In genomic region chr1:36463404-36463772, GRCh38 we compare ENCODE assay signal across 8 cellular contexts. TPM values are rescaled to one million over a fixed set of nuclear protein-coding genes. Genes with fewer than 3 reads are reported as not detected.
DNase-seq lines count a peak whose midpoint lies in the region; ATAC-seq and TF ChIP-seq lines count a peak whose summit lies in the region.

No MANE protein-coding gene starts in this region.

- H3K27ac Mint-ChIP-seq in memory B cell, result peak overlapping the region; percentile 89

- H3K9me3 Mint-ChIP-seq in memory B cell, result no peaks in the 10 kb centered on the region

- H3K4me1 ChIP-seq in cardiac muscle cell (ENCODE audit: low read depth), result peaks cover 5% of the 10 kb centered on the region
- H3K4me1 ChIP-seq in urinary bladder (ENCODE audit: insufficient read depth), result no peaks in the 10 kb centered on the region

- no peak for DNase-seq in cardiac muscle cell (ENCODE audit: low read depth in 1 of 2, low spot score in 1 of 2)
- no peak for DNase-seq in Right ventricle myocardium inferior (ENCODE audit: missing footprints)
- no peak for DNase-seq in brain microvascular endothelial cell
- no peak for DNase-seq in memory B cell (ENCODE audit: low spot score in 2 of 2)
- DNase-seq in DMS79 treated with DMSO at 0.1 percent for 48 hours (lab: John Stamatoyannopoulos, UW), result no peak
- DNase-seq in NCI-H2196 treated with DMSO at 0.1 percent for 48 hours (lab: John Stamatoyannopoulos, UW; ENCODE audit: unreplicated experiment), result no peak

- no peaks in the 10 kb centered on the region for H3K27me3 Mint-ChIP-seq in memory B cell

- peak overlapping the region; percentile 96 for H3K4me3 Mint-ChIP-seq in memory B cell

- no peaks in the 10 kb centered on the region for H3K27me3 ChIP-seq in cardiac muscle cell
- no peaks in the 10 kb centered on the region for H3K27me3 ChIP-seq in brain microvascular endothelial cell (replicated peaks)

- H3K36me3 ChIP-seq in cardiac muscle cell, result peaks cover 6% of the 10 kb centered on the region
- H3K36me3 ChIP-seq in brain microvascular endothelial cell (replicated peaks), result peaks cover 19% of the 10 kb centered on the region
- no peaks in the 10 kb centered on the region for H3K36me3 ChIP-seq in urinary bladder (ENCODE audit: insufficient read depth)

- WGBS in urinary bladder, result 16% methylated on average over 5 of the region's 5 CpGs

- no peaks in the 10 kb centered on the region for H3K9me3 ChIP-seq in cardiac muscle cell (ENCODE audit: low read depth)

- H3K27ac ChIP-seq in cardiac muscle cell (peak overlapping the region; percentile 29), brain microvascular endothelial cell (peak overlapping the region; percentile 76), urinary bladder (ENCODE audit: low read depth) (no peak overlapping the region)

- peak overlapping the region; percentile 77 for H3K4me3 ChIP-seq in cardiac muscle cell
- H3K4me3 ChIP-seq in brain microvascular endothelial cell (ENCODE audit: low read depth, low read length), result peak overlapping the region; percentile 71
- peak overlapping the region; percentile 83 for H3K4me3 ChIP-seq in urinary bladder (ENCODE audit: low read depth, low read length)

- intact Hi-C loops in Right ventricle myocardium inferior (cut with DNase I), result no loop called here

- ATAC-seq in Right ventricle myocardium inferior, result no peak
- no peak for ATAC-seq in memory B cell (ENCODE audit: low read depth)
- ATAC-seq in GM21423 (IDR thresholded peaks at IDR 0.05; ENCODE audit: unreplicated experiment), result no peak

- peaks cover 14% of the 10 kb centered on the region for H3K36me3 Mint-ChIP-seq in memory B cell

- TF ChIP-seq CTCF in cardiac muscle cell (IDR thresholded peaks at IDR 0.05; ENCODE audit: low read depth, low read length) (no peak), brain microvascular endothelial cell (IDR thresholded peaks at IDR 0.05; ENCODE audit: low read depth, low read length, missing control alignments) (no peak)

- in situ Hi-C loops in brain microvascular endothelial cell (cut with HindIII; ENCODE audit: low pct_ligation_motif_present, low sequenced_read_pairs), result no loop called here

- H3K4me1 Mint-ChIP-seq in memory B cell, result peaks cover 24% of the 10 kb centered on the region

RNA-seq across cellular contexts. Expression of gene MRPS15, which starts 0.8 kb away (rescaled TPM):
- total RNA-seq in cardiac muscle cell (83.5 and 134 TPM in 2 replicates), Right ventricle myocardium inferior (114 TPM), urinary bladder (26.0 TPM)
- polyA plus RNA-seq in cardiac muscle cell (143 and 166 TPM in 2 replicates), urinary bladder (69.9 TPM)

RNA-seq across cellular contexts. Expression of gene OSCP1, which starts 13.1 kb away (rescaled TPM):
- total RNA-seq in cardiac muscle cell, result 16.9 and 18.5 TPM in 2 replicates
- 19.5 and 22.0 TPM in 2 replicates for polyA plus RNA-seq in cardiac muscle cell
- 5.3 TPM for total RNA-seq in Right ventricle myocardium inferior
- total RNA-seq in urinary bladder, result 12.4 TPM
- polyA plus RNA-seq in urinary bladder, result 10.6 TPM

RNA-seq across cellular contexts. Expression of gene CSF3R, which starts 19.3 kb away (rescaled TPM):
- total RNA-seq in cardiac muscle cell (5.8 and 6.0 TPM in 2 replicates), Right ventricle myocardium inferior (5.8 TPM), urinary bladder (5.3 TPM)
- polyA plus RNA-seq in cardiac muscle cell (3.3 and 4.8 TPM in 2 replicates), urinary bladder (4.7 TPM)
